Comparison of ENCODE assay signal across 8 cellular contexts in genomic region chr17:43467981-43468541, GRCh38. TPM values are rescaled to one million over a fixed set of nuclear protein-coding genes. Genes with fewer than 3 reads are reported as not detected.
DNase-seq lines count a peak whose midpoint lies in the region; ATAC-seq and TF ChIP-seq lines count a peak whose summit lies in the region.

No MANE protein-coding gene starts in this region.

- no peaks in the 10 kb centered on the region for H3K36me3 Mint-ChIP-seq in endothelial cell (ENCODE audit: low read depth, unreplicated experiment)

- peak; percentile 82 for ATAC-seq in omental fat pad (ENCODE audit: low FRiP score)

- no peak overlapping the region for H3K4me3 ChIP-seq in BLaER1 treated with 17β-estradiol and CSF1 and Interleukin-3, amounts not matched to agents 10 nM and 100 nM
- no peak overlapping the region for H3K4me3 ChIP-seq in epithelial cell of esophagus (ENCODE audit: low read length)

- H3K9me3 Mint-ChIP-seq in endothelial cell (ENCODE audit: unreplicated experiment): no peaks in the 10 kb centered on the region

- 0 out of 22 replicates have a peak overlapping the region, but pooled peaks of 1 of the 11 experiments have one; percentile 23 for H3K27ac ChIP-seq in BLaER1 treated with 17β-estradiol and CSF1 and Interleukin-3, amounts not matched to agents 10 nM and 100 nM

- TF ChIP-seq CTCF in epithelial cell of esophagus (IDR thresholded peaks at IDR 0.05; ENCODE audit: insufficient read depth, low read depth, low read length, missing control alignments) (peak; percentile 4), omental fat pad (IDR thresholded peaks at IDR 0.05) (no peak), endothelial cell (IDR thresholded peaks at IDR 0.05; ENCODE audit: unreplicated experiment) (no peak)

- no peak overlapping the region for H3K4me3 Mint-ChIP-seq in endothelial cell (ENCODE audit: unreplicated experiment)

- no peaks in the 10 kb centered on the region for H3K4me1 Mint-ChIP-seq in endothelial cell (ENCODE audit: unreplicated experiment)

- no peaks in the 10 kb centered on the region for H3K27me3 Mint-ChIP-seq in endothelial cell (ENCODE audit: unreplicated experiment)

- DNase-seq in NCI-H446 treated with DMSO at 0.1 percent for 48 hours (lab: John Stamatoyannopoulos, UW) (peak; percentile 63), epithelial cell of esophagus (ENCODE audit: low read depth) (peak; percentile 75), omental fat pad (ENCODE audit: low spot score) (no peak), NCI-H128 (lab: John Stamatoyannopoulos, UW; ENCODE audit: unreplicated experiment) (no peak), COLO668 (lab: John Stamatoyannopoulos, UW; ENCODE audit: unreplicated experiment) (no peak), T1000 (lab: John Stamatoyannopoulos, UW) (no peak), endothelial cell (ENCODE audit: low spot score) (no peak)

- H4K20me1 ChIP-seq in BLaER1 treated with 17β-estradiol and CSF1 and Interleukin-3, amounts not matched to agents 10 nM and 100 nM: no peaks in the 10 kb centered on the region

- H3K27me3 ChIP-seq in BLaER1 treated with 17β-estradiol and CSF1 and Interleukin-3, amounts not matched to agents 10 nM and 100 nM: no peaks in the 10 kb centered on the region

- no peak overlapping the region for H3K27ac Mint-ChIP-seq in endothelial cell (ENCODE audit: unreplicated experiment)

- peak overlapping the region; percentile 28 to 61 (median 46) for H3K4me2 ChIP-seq in BLaER1 treated with 17β-estradiol and CSF1 and Interleukin-3, amounts not matched to agents 10 nM and 100 nM

- no peaks in the 10 kb centered on the region for H3K36me3 ChIP-seq in BLaER1 treated with 17β-estradiol and CSF1 and Interleukin-3, amounts not matched to agents 10 nM and 100 nM

- no peak overlapping the region for H3K9ac ChIP-seq in BLaER1 treated with 17β-estradiol and CSF1 and Interleukin-3, amounts not matched to agents 10 nM and 100 nM

- H3K4me1 ChIP-seq in BLaER1 treated with 17β-estradiol and CSF1 and Interleukin-3, amounts not matched to agents 10 nM and 100 nM: peaks cover 16 to 44% (median 18%) of the 10 kb centered on the region in 10 experiments

- H3K9me3 ChIP-seq in BLaER1 treated with 17β-estradiol and CSF1 and Interleukin-3, amounts not matched to agents 10 nM and 100 nM (replicated peaks in 1 of 11): no peaks in the 10 kb centered on the region

RNA-seq across cellular contexts. Expression of gene DHX8, which starts 15.7 kb away (rescaled TPM):
- total RNA-seq in omental fat pad (10 to 100 TPM; 22.5 to 48.5 (median 31.9) TPM), endothelial cell (ENCODE audit: unreplicated experiment) (54.1 TPM)

Comparison
In these comparisons a context has a peak if more than half of its experiments do, and no peak if none do; other contexts are left out.
1. DNase-seq: peak in NCI-H446 treated with DMSO at 0.1 percent for 48 hours (single experiment) and epithelial cell of esophagus (single experiment); none in omental fat pad (single experiment), NCI-H128 (single experiment), COLO668 (single experiment), T1000 (single experiment) and endothelial cell (single experiment).